Comparison of ENCODE assay signal across 15 cellular contexts in the genomic region with DNA sequence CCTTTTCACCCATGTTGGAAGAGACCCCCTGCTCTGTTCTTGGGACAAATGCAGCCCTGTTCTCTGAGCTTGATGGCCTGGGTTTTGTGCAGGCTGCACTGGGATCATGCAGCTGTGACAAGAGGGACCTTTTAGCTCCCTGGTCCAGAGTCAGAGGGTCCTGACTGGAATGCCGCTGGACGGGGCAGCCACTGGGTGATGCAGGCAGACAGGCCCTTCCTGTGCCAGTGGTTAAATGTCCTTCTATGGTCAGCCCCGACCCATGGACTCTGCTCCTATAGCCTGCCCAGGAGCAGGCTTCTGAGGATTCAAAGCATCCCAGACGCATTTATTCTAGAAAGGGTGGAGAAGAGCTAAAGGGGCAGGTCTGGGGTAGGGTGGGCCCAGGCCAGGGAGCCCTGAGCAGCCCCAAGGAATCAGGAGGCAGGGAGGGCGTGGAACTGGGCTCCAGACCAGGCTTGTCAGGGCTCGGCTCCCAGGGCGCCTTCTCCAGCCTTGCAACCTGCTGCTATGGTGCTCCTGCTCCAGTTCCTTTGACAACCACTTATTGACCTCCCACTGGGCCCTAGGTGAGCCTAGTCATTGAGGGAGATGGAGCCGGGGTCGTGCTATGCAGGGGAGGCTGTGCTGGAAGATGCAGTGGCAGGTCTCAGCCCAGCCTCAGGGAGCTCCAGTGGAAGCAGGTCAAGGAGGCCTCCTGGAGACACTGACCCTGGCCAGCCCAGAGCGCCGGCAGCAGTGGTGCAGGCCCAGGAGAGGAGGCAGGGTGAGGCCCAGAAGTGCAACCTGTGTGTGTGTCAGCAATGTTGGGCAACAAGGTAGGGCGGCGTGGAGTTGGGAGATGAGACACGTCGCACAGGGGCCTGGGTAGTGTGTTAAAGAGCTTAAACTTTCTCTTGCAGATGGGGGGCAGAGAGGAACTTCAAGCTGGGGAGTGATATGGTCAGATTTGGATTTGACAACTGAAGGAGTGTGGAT.
"Had no signal": no experiment of that assay in that cellular context is flagged by ENCODE, and none has a peak within 500 bp of the region (broad histone marks: within the 10 kb centered on the region; RNA-seq: fewer than 3 reads in every experiment).

No MANE protein-coding gene starts in this region.

- H3K27me3 ChIP-seq: esophagus squamous epithelium, ovary, transverse colon had no signal

- H3K4me1 ChIP-seq: esophagus squamous epithelium, transverse colon had no signal

- H3K4me1 Mint-ChIP-seq: activated CD4-positive, alpha-beta T cell treated with anti-CD3 and anti-CD28 coated beads for 36 hours; stimulated activated effector memory CD8-positive, alpha-beta T cell treated with anti-CD3 and anti-CD28 coated beads, Interleukin-12 subunit alpha, Interleukin-12 subunit beta, amount 100 ng/mL, for 72 hours; T-helper 17 cell had no signal

- H3K9me3 ChIP-seq: esophagus squamous epithelium, ovary, transverse colon had no signal

- H3K4me3 ChIP-seq: coronary artery, esophagus squamous epithelium, ovary, transverse colon had no signal

- H3K27me3 Mint-ChIP-seq: activated CD4-positive, alpha-beta T cell treated with anti-CD3 and anti-CD28 coated beads for 36 hours had no signal

- H3K36me3 ChIP-seq: esophagus squamous epithelium, ovary, transverse colon had no signal

- H3K27ac Mint-ChIP-seq: activated CD4-positive, alpha-beta T cell treated with anti-CD3 and anti-CD28 coated beads for 36 hours; stimulated activated effector memory CD8-positive, alpha-beta T cell treated with anti-CD3 and anti-CD28 coated beads, Interleukin-12 subunit alpha, Interleukin-12 subunit beta, amount 100 ng/mL, for 72 hours; T-helper 17 cell had no signal

- H3K27ac ChIP-seq: coronary artery, esophagus squamous epithelium, ovary, transverse colon had no signal

- ATAC-seq: activated CD4-positive, alpha-beta T cell treated with anti-CD3 and anti-CD28 coated beads for 36 hours; stimulated activated effector memory CD8-positive, alpha-beta T cell treated with anti-CD3 and anti-CD28 coated beads, Interleukin-12 subunit alpha, Interleukin-12 subunit beta, amount 100 ng/mL, for 72 hours; T-helper 17 cell had no signal

- H3K4me3 Mint-ChIP-seq: activated CD4-positive, alpha-beta T cell treated with anti-CD3 and anti-CD28 coated beads for 36 hours; stimulated activated effector memory CD8-positive, alpha-beta T cell treated with anti-CD3 and anti-CD28 coated beads, Interleukin-12 subunit alpha, Interleukin-12 subunit beta, amount 100 ng/mL, for 72 hours; T-helper 17 cell had no signal

- DNase-seq: activated CD4-positive, alpha-beta T cell treated with anti-CD3 and anti-CD28 coated beads for 36 hours; activated effector memory CD4-positive, alpha-beta T cell treated with Interleukin-2 at 50 U/mL for 16 hours; activated naive CD4-positive, alpha-beta T cell treated with anti-CD3 and anti-CD28 coated beads, Interleukin-2, amount 50 U/mL, for 16 hours; central memory CD4-positive, alpha-beta T cell; effector CD4-positive, alpha-beta T cell; esophagus squamous epithelium; hypothalamus; kidney glomerular epithelial cell; stimulated activated CD4-positive, alpha-beta T cell treated with anti-CD3 and anti-CD28 coated beads, Interleukin-12 subunit alpha, Interleukin-12 subunit beta, amount 100 ng/mL, for 4 hours; stimulated activated CD4-positive, alpha-beta T cell treated with anti-CD3 and anti-CD28 coated beads, Interleukin-2, amount 100 ng/mL, for 24 hours; T-helper 17 cell; transverse colon had no signal

- H3K9me3 Mint-ChIP-seq: stimulated activated effector memory CD8-positive, alpha-beta T cell treated with anti-CD3 and anti-CD28 coated beads, Interleukin-12 subunit alpha, Interleukin-12 subunit beta, amount 100 ng/mL, for 72 hours had no signal

- H3K36me3 Mint-ChIP-seq: stimulated activated effector memory CD8-positive, alpha-beta T cell treated with anti-CD3 and anti-CD28 coated beads, Interleukin-12 subunit alpha, Interleukin-12 subunit beta, amount 100 ng/mL, for 72 hours had no signal
